In the genomic region with DNA sequence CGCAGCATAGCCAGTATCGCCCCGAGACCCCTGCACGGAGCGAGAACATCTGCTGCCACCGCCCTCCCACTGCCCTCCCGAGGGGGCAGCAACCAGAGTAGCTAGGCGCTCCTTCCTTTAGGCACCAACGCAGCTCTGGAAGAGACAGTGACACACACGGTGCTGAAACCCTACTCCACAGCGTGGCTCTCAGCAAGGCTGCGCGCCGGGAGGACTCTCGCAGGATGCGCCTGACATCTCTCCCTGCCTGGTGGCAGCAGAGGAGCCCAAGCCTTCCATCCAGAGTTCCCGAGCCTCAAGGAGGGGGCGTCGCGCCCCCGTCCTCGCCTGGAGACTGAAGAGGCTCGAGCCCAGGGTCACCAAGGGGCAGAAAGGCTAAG, we compare ENCODE assay signal across 8 cellular contexts. TPM values are rescaled to one million over a fixed set of nuclear protein-coding genes. Genes with fewer than 3 reads are reported as not detected.
A peak's percentile ranks its signal among the peaks of the same experiment; 100 is the strongest.
DNase-seq lines count a peak whose midpoint lies in the region; ATAC-seq, FAIRE-seq and TF ChIP-seq lines count a peak whose summit lies in the region.

No MANE protein-coding gene starts in this region.

- ATAC-seq in GM19035 (IDR thresholded peaks at IDR 0.05; ENCODE audit: unreplicated experiment) = no peak

- H3K36me3 Mint-ChIP-seq in CD14-positive monocyte (peaks cover 3 to 21% of the 10 kb centered on the region in 2 donors), nephron (ENCODE audit: low read depth) (peaks cover 5% of the 10 kb centered on the region)

- no peak for FAIRE-seq in RCC 7860 (lab: Jason Lieb, UNC)

- H3K27ac Mint-ChIP-seq in CD14-positive monocyte (no peak overlapping the region), nephron (peak overlapping the region; percentile 58 to 86 (median 78))

- POLR2A ChIA-PET in GM10248 (lab: Yijun Ruan, JAX) = no interaction called here

- TF ChIP-seq CTCF in CD14-positive monocyte (IDR thresholded peaks at IDR 0.05) (no peak), coronary artery (IDR thresholded peaks at IDR 0.05) (no peak), nephron (IDR thresholded peaks at IDR 0.05; ENCODE audit: unreplicated experiment in 3 of 3) (no peak), GM10248 (IDR thresholded peaks at IDR 0.05; ENCODE audit: control extremely low read depth, extremely low read depth, low read depth, missing control alignments) (no peak)

- DNase-seq in CD14-positive monocyte (ENCODE audit: low spot score) (no peak), NCI-H2107 (lab: John Stamatoyannopoulos, UW) (peak; percentile 44), coronary artery (ENCODE audit: low spot score) (no peak), T-helper 9 cell (no peak), GM10248 (ENCODE audit: extremely low spot score) (no peak), RCC 7860 (ENCODE audit: low spot score) (no peak)

- H3K27me3 Mint-ChIP-seq in CD14-positive monocyte (ENCODE audit: low read depth in 3 of 3) = peaks cover 1 to 9% (median 4%) of the 10 kb centered on the region in 3 donors
- H3K27me3 Mint-ChIP-seq in nephron (ENCODE audit: low read depth) = peaks cover 10% of the 10 kb centered on the region

- peak overlapping the region; percentile 84 for H3K4me3 ChIP-seq in coronary artery

- H3K27ac ChIP-seq in coronary artery = no peak overlapping the region

- peak overlapping the region; percentile 64 to 75 for H3K4me3 Mint-ChIP-seq in CD14-positive monocyte
- peak overlapping the region; percentile 84 to 95 (median 93) for H3K4me3 Mint-ChIP-seq in nephron

- H3K4me1 Mint-ChIP-seq in CD14-positive monocyte (peaks cover 53% of the 10 kb centered on the region), nephron (peaks cover 39% of the 10 kb centered on the region)

- CTCF ChIA-PET in GM10248 (lab: Yijun Ruan, JAX) = interaction anchor here (1.3 kb wide), 1 partner anchor 53 kb away, joined by 4 read pairs; no protein-coding TSS in a partner anchor

- H3K9me3 Mint-ChIP-seq in CD14-positive monocyte (no peaks in the 10 kb centered on the region), nephron (no peaks in the 10 kb centered on the region)

- intact Hi-C loops in CD14-positive monocyte (cut with micrococcal nuclease) = loop anchor here in 1 of 2 donors (10.0 kb wide), 1 partner anchor 171 kb away; a partner anchor contains a TSS

RNA-seq across cellular contexts. Expression of a gene that starts 2.1 kb away (rescaled TPM):
- under 1 TPM; 0.48 to 0.99 TPM for polyA plus RNA-seq in CD14-positive monocyte

RNA-seq across cellular contexts. Expression of a gene that starts 58.7 kb away (rescaled TPM):
- 1 to 10 TPM; 1.0 to 1.4 TPM for polyA plus RNA-seq in CD14-positive monocyte

Comparison
In these comparisons a context has a peak if more than half of its experiments do, and no peak if none do; other contexts are left out.
1. H3K27ac Mint-ChIP-seq: peak in nephron (3 of 3); none in CD14-positive monocyte (0 of 7).